In genomic region chr7:98702021-98702420, GRCh38 we compare ENCODE assay signal across 18 cellular contexts.
A peak's percentile ranks its signal among the peaks of the same experiment; 100 is the strongest.
DNase-seq lines count a peak whose midpoint lies in the region; ATAC-seq, FAIRE-seq and TF ChIP-seq lines count a peak whose summit lies in the region.
"Had no signal": no experiment of that assay in that cellular context is flagged by ENCODE, and none has a peak within 500 bp of the region (broad histone marks: within the 10 kb centered on the region; RNA-seq: fewer than 3 reads in every experiment).

No MANE protein-coding gene starts in this region.

- no peaks in the 10 kb centered on the region for H3K27me3 Mint-ChIP-seq in CD4-positive, alpha-beta T cell

- H3K4me3 Mint-ChIP-seq in CD4-positive, alpha-beta T cell: no peak overlapping the region
- H3K4me3 Mint-ChIP-seq: B cell; CD4-positive, alpha-beta memory T cell; H9; IgD-negative memory B cell had no signal

- H3K9me3 ChIP-seq in BLaER1 treated with 17β-estradiol and CSF1 and Interleukin-3, amounts not matched to agents 10 nM and 100 nM (replicated peaks in 1 of 11): peaks cover 2 to 8% (median 4%) of the 10 kb centered on the region in 11 experiments
- H3K9me3 ChIP-seq in OCI-LY7 (ENCODE audit: low read length): peaks cover 11% of the 10 kb centered on the region
- H3K9me3 ChIP-seq in esophagus squamous epithelium: peaks cover 0 to 6% (median 0%) of the 10 kb centered on the region in 3 donors
- no peaks in the 10 kb centered on the region for H3K9me3 ChIP-seq in CD4-positive, alpha-beta T cell (ENCODE audit: control insufficient read depth, low read length)

- H2AFZ ChIP-seq in OCI-LY7 (ENCODE audit: low read length): no peak overlapping the region

- no peak overlapping the region for H3K27ac Mint-ChIP-seq in CD4-positive, alpha-beta T cell
- H3K27ac Mint-ChIP-seq: B cell; CD4-positive, alpha-beta memory T cell; H9; IgD-negative memory B cell had no signal

- TF ChIP-seq CTCF in GM12865 (IDR thresholded peaks at IDR 0.05; ENCODE audit: insufficient read depth, low read depth, low read length, missing control alignments): no peak
- no peak for TF ChIP-seq CTCF in OCI-LY7 (conservative IDR thresholded peaks at IDR 0.05; ENCODE audit: low read length)
- no peak for TF ChIP-seq CTCF in esophagus squamous epithelium (IDR thresholded peaks at IDR 0.05)
- no peak for TF ChIP-seq CTCF in CD4-positive, alpha-beta T cell (IDR thresholded peaks at IDR 0.05)

- no peaks in the 10 kb centered on the region for H3K27me3 ChIP-seq in BLaER1 treated with 17β-estradiol and CSF1 and Interleukin-3, amounts not matched to agents 10 nM and 100 nM
- peaks cover 0 to 12% (median 0%) of the 10 kb centered on the region in 4 donors for H3K27me3 ChIP-seq in esophagus squamous epithelium
- H3K27me3 ChIP-seq in CD4-positive, alpha-beta T cell (ENCODE audit: control insufficient read depth, insufficient read depth, low read length): no peaks in the 10 kb centered on the region

- peaks cover 5 to 24% (median 17%) of the 10 kb centered on the region in 10 experiments; a peak in 19 of 20 replicates for H3K4me1 ChIP-seq in BLaER1 treated with 17β-estradiol and CSF1 and Interleukin-3, amounts not matched to agents 10 nM and 100 nM
- H3K4me1 ChIP-seq in OCI-LY7 (ENCODE audit: insufficient read depth, low read length, poor library complexity, severe bottlenecking) (peaks cover 61% of the 10 kb centered on the region), esophagus squamous epithelium (no peaks in the 10 kb centered on the region)

- no peak for TF ChIP-seq POLR2A in esophagus squamous epithelium (IDR thresholded peaks at IDR 0.05)

- H3K4me1 Mint-ChIP-seq in CD4-positive, alpha-beta T cell (ENCODE audit: low read depth): no peaks in the 10 kb centered on the region
- H3K4me1 Mint-ChIP-seq: B cell; CD4-positive, alpha-beta memory T cell had no signal

- intact Hi-C loops in OCI-LY7 (cut with micrococcal nuclease; ENCODE audit: unreplicated experiment): loop anchor here (1.0 kb wide), 1 partner anchor 60 kb away; no protein-coding TSS in a partner anchor
- intact Hi-C loops in esophagus squamous epithelium (cut with DNase I): no loop called here
- intact Hi-C loops in CD4-positive, alpha-beta T cell (cut with DNase I, micrococcal nuclease): no loop called here

- H3K9me3 Mint-ChIP-seq in CD4-positive, alpha-beta T cell: peaks cover 2% of the 10 kb centered on the region

- BruUV-seq in OCI-LY7 (replicated peaks; lab: Mats Ljungman, UMichigan): no TSS peak

- ATAC-seq in HG02798 (IDR thresholded peaks at IDR 0.05; ENCODE audit: poor library complexity, unreplicated experiment): no peak
- ATAC-seq in CD4-positive, alpha-beta T cell (ENCODE audit: poor library complexity): no peak
- ATAC-seq: HepG2 had no signal

- no peaks in the 10 kb centered on the region for H4K20me1 ChIP-seq in BLaER1 treated with 17β-estradiol and CSF1 and Interleukin-3, amounts not matched to agents 10 nM and 100 nM
- H4K20me1 ChIP-seq in OCI-LY7 (ENCODE audit: insufficient read depth, low read length): no peaks in the 10 kb centered on the region

- no peak overlapping the region for H3K27ac ChIP-seq in BLaER1 treated with 17β-estradiol and CSF1 and Interleukin-3, amounts not matched to agents 10 nM and 100 nM
- H3K27ac ChIP-seq in OCI-LY7 (ENCODE audit: low read depth, low read length, poor library complexity, severe bottlenecking) (peak overlapping the region; percentile 79), esophagus squamous epithelium (no peak overlapping the region)
- no peak overlapping the region for H3K27ac ChIP-seq in CD4-positive, alpha-beta T cell (ENCODE audit: low read depth, low read length)
- H3K27ac ChIP-seq: C4-2B had no signal

- H3K36me3 Mint-ChIP-seq in CD4-positive, alpha-beta T cell (ENCODE audit: low read depth): no peaks in the 10 kb centered on the region
- H3K36me3 Mint-ChIP-seq: CD4-positive, alpha-beta memory T cell; IgD-negative memory B cell had no signal

- 73 to 88% methylated on average over 2 of the region's 2 CpGs for WGBS in esophagus squamous epithelium, 2 donors

- H3K4me2 ChIP-seq in BLaER1 treated with 17β-estradiol and CSF1 and Interleukin-3, amounts not matched to agents 10 nM and 100 nM: peak overlapping the region in 6 of 11 experiments; percentile 2 to 56 (median 44); a peak in 9 of 22 replicates
- H3K4me2 ChIP-seq in OCI-LY7 (ENCODE audit: low read length): peak overlapping the region; percentile 50; the same call in 1 of the 2 replicates

- no peak overlapping the region for H3K4me3 ChIP-seq in BLaER1 treated with 17β-estradiol and CSF1 and Interleukin-3, amounts not matched to agents 10 nM and 100 nM
- H3K4me3 ChIP-seq in GM12865 (ENCODE audit: low read depth, low read length) (no peak overlapping the region), OCI-LY7 (ENCODE audit: low read depth, low read length, poor library complexity, severe bottlenecking) (no peak overlapping the region), esophagus squamous epithelium (no peak overlapping the region)

- POLR2A ChIA-PET in OCI-LY7 (lab: Charles Lee): interaction anchor here (0.7 to 0.9 kb wide), 3 partner anchors 22 to 60 kb away, joined by 4 read pairs; no protein-coding TSS in a partner anchor
- POLR2A ChIA-PET in CD4-positive, alpha-beta T cell (lab: Charles Lee): interaction anchor here (0.6 kb wide), 1 partner anchor 106 kb away, joined by 6 read pairs; no protein-coding TSS in a partner anchor

- CTCF ChIA-PET in OCI-LY7 (lab: Charles Lee; ENCODE audit: unreplicated experiment): no interaction called here
- CTCF ChIA-PET in CD4-positive, alpha-beta T cell (lab: Charles Lee): no interaction called here

- H3K36me3 ChIP-seq in BLaER1 treated with 17β-estradiol and CSF1 and Interleukin-3, amounts not matched to agents 10 nM and 100 nM: no peaks in the 10 kb centered on the region
- H3K36me3 ChIP-seq in OCI-LY7 (ENCODE audit: insufficient read depth, low read length) (no peaks in the 10 kb centered on the region), esophagus squamous epithelium (no peaks in the 10 kb centered on the region)

- H3K79me2 ChIP-seq in OCI-LY7 (ENCODE audit: insufficient read depth, low read depth, low read length): no peaks in the 10 kb centered on the region

- no peak overlapping the region for H3K9ac ChIP-seq in BLaER1 treated with 17β-estradiol and CSF1 and Interleukin-3, amounts not matched to agents 10 nM and 100 nM

- FAIRE-seq in urothelium cell line (lab: Jason Lieb, UNC): peak; percentile 46
- FAIRE-seq: H1, HepG2 had no signal

- no peaks in the 10 kb centered on the region for H3K9me2 ChIP-seq in OCI-LY7 (ENCODE audit: insufficient read depth, low read length)

- DNase-seq in GM12865 (ENCODE audit: low read depth) (peak; percentile 29), OCI-LY7 (ENCODE audit: low spot score) (peak; percentile 91), urothelium cell line (ENCODE audit: low spot score) (no peak), esophagus squamous epithelium (lab: John Stamatoyannopoulos, UW) (no peak)
- no peak for DNase-seq in CD4-positive, alpha-beta T cell
- DNase-seq: Calu3; CD4-positive, alpha-beta memory T cell; DMS79 treated with DMSO at 0.1 percent for 48 hours; EL; H9; KBM-7 had no signal

Comparison
In these comparisons a context has a peak if more than half of its experiments do, and no peak if none do; other contexts are left out.
1. DNase-seq: peak in GM12865 (single experiment) and OCI-LY7 (single experiment); none in urothelium cell line (single experiment), esophagus squamous epithelium (single experiment) and CD4-positive, alpha-beta T cell (0 of 10).